7 cellular contexts compared by ENCODE assay signal in genomic region chr19:8526345-8527062, GRCh38. TPM values are rescaled to one million over a fixed set of nuclear protein-coding genes. Genes with fewer than 3 reads are reported as not detected.
A peak's percentile ranks its signal among the peaks of the same experiment; 100 is the strongest.
DNase-seq lines count a peak whose midpoint lies in the region; ATAC-seq and TF ChIP-seq lines count a peak whose summit lies in the region.

No MANE protein-coding gene starts in this region.

- H3K9me3 Mint-ChIP-seq in H9: no peaks in the 10 kb centered on the region; a peak in 2 of 5 replicates

- H3K4me2 ChIP-seq in H9 (ENCODE audit: insufficient read depth, insufficient read length, low read length): peak overlapping the region; percentile 41

- intact Hi-C loops in Panc1 (cut with micrococcal nuclease; ENCODE audit: unreplicated experiment): no loop called here
- intact Hi-C loops in thyroid gland (cut with DNase I): no loop called here

- no peak overlapping the region for H3T11ph ChIP-seq in H9 (ENCODE audit: low read length)

- H3K4me1 Mint-ChIP-seq in H9: peaks cover 10 to 22% of the 10 kb centered on the region in 2 experiments

- H3K79me1 ChIP-seq in H9 (ENCODE audit: insufficient read depth, low read depth, low read length, poor library complexity, severe bottlenecking): no peaks in the 10 kb centered on the region

- 0 out of 2 replicates have a peak overlapping the region, but pooled peaks have one; percentile 21 for H3K14ac ChIP-seq in H9 (ENCODE audit: insufficient read depth, low read length)

- no peak overlapping the region for H3K18ac ChIP-seq in H9 (ENCODE audit: insufficient read length, low read depth, low read length)

- H3K27ac Mint-ChIP-seq in H9: peak overlapping the region in 1 of 3 experiments; percentile 54; a peak in 1 of 7 replicates

- H3K4me1 ChIP-seq in H9 (ENCODE audit: insufficient read depth, low read length) (peaks cover 3% of the 10 kb centered on the region; the same call in 1 of the 2 replicates), Panc1 (ENCODE audit: control insufficient read depth, insufficient read depth, low read length) (0 out of 2 replicates have a peak, but pooled peaks cover 3% of the 10 kb centered on the region), thyroid gland (peaks cover 8 to 25% of the 10 kb centered on the region in 2 donors)

- H3K36me3 ChIP-seq in Panc1 (ENCODE audit: control insufficient read depth, insufficient read depth, low read length) (no peaks in the 10 kb centered on the region), thyroid gland (no peaks in the 10 kb centered on the region)

- CTCF ChIA-PET in Panc1 (lab: Charles Lee): interaction anchor here (0.6 kb wide), 3 partner anchors 28 to 134 kb away, joined by 3 to 8 read pairs (median 6); no protein-coding TSS in a partner anchor

- ATAC-seq in Panc1 (peak; percentile 81), HG03342 (IDR thresholded peaks at IDR 0.05; ENCODE audit: unreplicated experiment) (no peak)

- H3K4me3 ChIP-seq in Panc1 (ENCODE audit: low read depth in 2 of 2, low read length in 2 of 2): peak overlapping the region; percentile 56 to 73
- peak overlapping the region; percentile 62 to 82 (median 76) for H3K4me3 ChIP-seq in thyroid gland (replicated peaks in 1 of 3)

- H3K36me3 Mint-ChIP-seq in H9 (ENCODE audit: insufficient read depth in 1 of 3, low read depth in 3 of 3): peaks cover 0 to 2% (median 0%) of the 10 kb centered on the region in 3 experiments; a peak in 3 of 7 replicates

- H3K23me2 ChIP-seq in H9 (ENCODE audit: insufficient read length, low read depth, low read length, poor library complexity, severe bottlenecking): no peaks in the 10 kb centered on the region

- in situ Hi-C loops in Panc1 (cut with HindIII; ENCODE audit: low pct_unique_long_range_greater_than_20kb, low sequenced_read_pairs): no loop called here

- no peak overlapping the region for H3K56ac ChIP-seq in H9 (ENCODE audit: insufficient read length, low read depth, low read length)

- H2BK5ac ChIP-seq in H9 (ENCODE audit: insufficient read length, low read length): no peak overlapping the region

- H4K20me1 ChIP-seq in H9 (ENCODE audit: control insufficient read depth, insufficient read depth, insufficient read length): no peaks in the 10 kb centered on the region

- no peaks in the 10 kb centered on the region for H3K9me3 ChIP-seq in H9 (ENCODE audit: control insufficient read depth, low read depth, low read length)
- H3K9me3 ChIP-seq in Panc1 (ENCODE audit: control insufficient read depth, insufficient read depth, low read depth, low read length): no peaks in the 10 kb centered on the region
- no peaks in the 10 kb centered on the region for H3K9me3 ChIP-seq in thyroid gland

- no peak overlapping the region for H2AFZ ChIP-seq in H9 (ENCODE audit: low read length)

- TF ChIP-seq CTCF in H9 (conservative IDR thresholded peaks at IDR 0.05) (no peak), Panc1 (IDR thresholded peaks at IDR 0.05) (no peak), thyroid gland (IDR thresholded peaks at IDR 0.05) (no peak)

- H4K8ac ChIP-seq in H9 (replicated peaks; ENCODE audit: insufficient read length, low read depth, low read length): no peak overlapping the region

- H2BK120ac ChIP-seq in H9 (ENCODE audit: low read depth, low read length, poor library complexity, severe bottlenecking): no peak overlapping the region

- POLR2A ChIA-PET in Panc1 (lab: Charles Lee): no interaction called here

- H3K27ac ChIP-seq in H9 (ENCODE audit: insufficient read length, low read depth, low read length) (no peak overlapping the region), Panc1 (ENCODE audit: low read length) (peak overlapping the region; percentile 75), thyroid gland (peak overlapping the region; percentile 83 to 94 (median 84))

- no peak overlapping the region for H4K5ac ChIP-seq in H9 (ENCODE audit: insufficient read length, low read depth, low read length)

- H3K4ac ChIP-seq in H9 (ENCODE audit: low read depth, low read length): no peak overlapping the region

- H3K4me3 Mint-ChIP-seq in H9: no peak overlapping the region

- no peak overlapping the region for H3K23ac ChIP-seq in H9 (ENCODE audit: insufficient read length, low read depth, low read length)

- peak in 1 of 2 donors; percentile 78 for TF ChIP-seq POLR2A in thyroid gland (IDR thresholded peaks at IDR 0.05)

- no TSS peak for BruUV-seq in Panc1 (replicated peaks; lab: Mats Ljungman, UMichigan)

- no peak overlapping the region for H2BK15ac ChIP-seq in H9 (ENCODE audit: low read depth, low read length)

- no peak overlapping the region for H2AK5ac ChIP-seq in H9 (ENCODE audit: insufficient read length, low read length)

- peak; percentile 94 for DNase-seq in H9
- DNase-seq in Panc1 (ENCODE audit: low read depth, low spot score): no peak
- peak; percentile 79 for DNase-seq in epidermal melanocyte (ENCODE audit: insufficient read length, low spot score)
- peak; percentile 89 for DNase-seq in medulla oblongata (ENCODE audit: extremely low spot score)
- DNase-seq in thyroid gland: peak; percentile 93
- DNase-seq in activated naive CD4-positive, alpha-beta T cell treated with Interleukin-2 at 50 U/mL for 16 hours: no peak

- no peak overlapping the region for H3K9ac ChIP-seq in H9 (ENCODE audit: extremely low read depth, insufficient read length, low read length)

- H2BK20ac ChIP-seq in H9 (ENCODE audit: low read depth, low read length, poor library complexity, severe bottlenecking): no peak overlapping the region

- H4K91ac ChIP-seq in H9 (ENCODE audit: insufficient read length, low read depth, low read length): no peak overlapping the region

- H3K79me2 ChIP-seq in H9 (ENCODE audit: insufficient read depth, low read length): no peaks in the 10 kb centered on the region

- no peak overlapping the region for H2BK12ac ChIP-seq in H9 (ENCODE audit: insufficient read length, low read depth, low read length)

- H3K27me3 ChIP-seq in H9 (ENCODE audit: insufficient read depth, low read length) (no peaks in the 10 kb centered on the region), Panc1 (ENCODE audit: control insufficient read depth, insufficient read depth, low read length) (no peaks in the 10 kb centered on the region), thyroid gland (no peaks in the 10 kb centered on the region)

- H3K27me3 Mint-ChIP-seq in H9 (ENCODE audit: low read depth): peaks cover 3% of the 10 kb centered on the region

- no CpG with 5 or more reads among the region's 57 CpGs for WGBS in H9 (ENCODE audit: extremely low coverage, insufficient read length, low lambda C conversion rate)
- 18% methylated on average over 19 to 53 of the region's 57 CpGs for WGBS in thyroid gland, 2 donors

RNA-seq across cellular contexts. Expression of gene ZNF414, which starts 12.5 kb away (rescaled TPM):
- total RNA-seq in H9 (2021) (29.3 and 38.1 TPM in 2 replicates), Panc1 (2021; ENCODE audit: unreplicated experiment) (37.1 TPM), thyroid gland (10 to 100 TPM in 3 of 4 donors, 1 to 10 TPM in 1; 9.1 to 44.3 (median 34.4) TPM)
- 54.1 TPM for polyA plus RNA-seq in Panc1 (2012; ENCODE audit: insufficient read length)

RNA-seq across cellular contexts. Expression of gene PRAM1, which starts 24.1 kb away (rescaled TPM):
- 0.44 TPM in 2 replicates for total RNA-seq in H9 (2021)
- 0.15 TPM for total RNA-seq in Panc1 (2021; ENCODE audit: unreplicated experiment)
- polyA plus RNA-seq in Panc1 (2012; ENCODE audit: insufficient read length): not detected
- 1 to 10 TPM in 1 of 4 donors, under 1 TPM in 2, not detected in 1; 0.58 to 2.0 (median 0.81) TPM for total RNA-seq in thyroid gland

RNA-seq across cellular contexts. Expression of gene MYO1F, which starts 50.7 kb away (rescaled TPM):
- total RNA-seq in H9 (2021) (1.0 and 1.2 TPM in 2 replicates), Panc1 (2021; ENCODE audit: unreplicated experiment) (0.33 TPM), thyroid gland (10 to 100 TPM in 1 of 4 donors, 1 to 10 TPM in 3; 5.1 to 21.5 (median 6.0) TPM)
- 1.7 TPM for polyA plus RNA-seq in Panc1 (2012; ENCODE audit: insufficient read length)

Comparison
In these comparisons a context has a peak if more than half of its experiments do, and no peak if none do; other contexts are left out.
1. DNase-seq: peak in H9 (single experiment), epidermal melanocyte (single experiment), medulla oblongata (single experiment) and thyroid gland (2 of 2); none in Panc1 (single experiment) and activated naive CD4-positive, alpha-beta T cell treated with Interleukin-2 at 50 U/mL for 16 hours (single experiment).